In the genomic region with DNA sequence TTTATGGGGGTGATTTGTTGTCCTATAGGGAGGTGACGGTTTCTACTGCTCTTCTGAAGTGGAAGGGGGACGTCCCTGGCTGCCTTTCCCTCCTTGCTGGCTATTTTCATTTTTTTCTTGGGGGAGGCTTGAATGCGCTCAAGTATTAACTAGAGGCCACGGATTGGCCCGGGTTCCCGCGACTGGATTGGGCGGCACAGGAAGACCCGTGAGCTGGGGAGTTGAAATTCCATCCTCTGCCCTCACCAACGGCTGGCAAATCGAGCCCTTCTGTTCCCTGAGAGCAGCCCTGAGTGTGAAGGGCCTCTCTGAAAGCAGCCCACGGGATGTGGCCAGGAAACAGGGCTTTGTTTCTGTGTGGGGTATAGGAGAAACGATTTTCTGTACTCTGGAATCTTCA, we compare ENCODE assay signal across 20 cellular contexts.
"Had no signal": no experiment of that assay in that cellular context is flagged by ENCODE, and none has a peak within 500 bp of the region (broad histone marks: within the 10 kb centered on the region; RNA-seq: fewer than 3 reads in every experiment).

No MANE protein-coding gene starts in this region.

- H3K27ac ChIP-seq: body of pancreas, prostate gland, upper lobe of left lung had no signal

- H3K36me3 Mint-ChIP-seq: natural killer cell treated with Interleukin-12 subunit alpha and Interleukin-12 subunit beta and Interleukin-15 and Interleukin-18, amount 100 ng/mL, for 72 hours had no signal

- H3K4me3 Mint-ChIP-seq: activated CD4-positive, alpha-beta memory T cell treated with anti-CD3 and anti-CD28 coated beads, Interleukin-2, amount 10 ng/mL, durations not matched to agents 7 days and 5 days; activated naive CD4-positive, alpha-beta T cell treated with anti-CD3 and anti-CD28 coated beads for 36 hours; activated T-cell treated with anti-CD3 and anti-CD28 coated beads, Interleukin-2, amount 50 U/mL, for 72 hours; dendritic cell treated with granulocyte-macrophage colony-stimulating factor and Interleukin-4, amounts not matched to agents 40 ng/mL and 50 ng/mL, for 4 days; natural killer cell treated with Interleukin-12 subunit alpha and Interleukin-12 subunit beta and Interleukin-15 and Interleukin-18, amount 100 ng/mL, for 72 hours; T-helper 17 cell had no signal

- H3K4me1 ChIP-seq: body of pancreas, prostate gland, upper lobe of left lung had no signal

- ATAC-seq: activated T-cell treated with anti-CD3 and anti-CD28 coated beads, Interleukin-2, amount 50 U/mL, for 72 hours; body of pancreas; left ventricle myocardium superior; natural killer cell treated with Interleukin-12 subunit alpha and Interleukin-12 subunit beta and Interleukin-15 and Interleukin-18, amount 100 ng/mL, for 72 hours; T-helper 17 cell had no signal

- H3K36me3 ChIP-seq: prostate gland, upper lobe of left lung had no signal

- H3K9me3 Mint-ChIP-seq: activated CD4-positive, alpha-beta memory T cell treated with anti-CD3 and anti-CD28 coated beads, Interleukin-2, amount 10 ng/mL, durations not matched to agents 7 days and 5 days; activated naive CD4-positive, alpha-beta T cell treated with anti-CD3 and anti-CD28 coated beads for 36 hours; activated T-cell treated with anti-CD3 and anti-CD28 coated beads, Interleukin-2, amount 50 U/mL, for 72 hours; dendritic cell treated with granulocyte-macrophage colony-stimulating factor and Interleukin-4, amounts not matched to agents 40 ng/mL and 50 ng/mL, for 4 days; natural killer cell treated with Interleukin-12 subunit alpha and Interleukin-12 subunit beta and Interleukin-15 and Interleukin-18, amount 100 ng/mL, for 72 hours had no signal

- H3K27me3 ChIP-seq: body of pancreas, upper lobe of left lung had no signal

- H3K27ac Mint-ChIP-seq: activated CD4-positive, alpha-beta memory T cell treated with anti-CD3 and anti-CD28 coated beads, Interleukin-2, amount 10 ng/mL, durations not matched to agents 7 days and 5 days; activated naive CD4-positive, alpha-beta T cell treated with anti-CD3 and anti-CD28 coated beads for 36 hours; activated T-cell treated with anti-CD3 and anti-CD28 coated beads, Interleukin-2, amount 50 U/mL, for 72 hours; dendritic cell treated with granulocyte-macrophage colony-stimulating factor and Interleukin-4, amounts not matched to agents 40 ng/mL and 50 ng/mL, for 4 days; natural killer cell treated with Interleukin-12 subunit alpha and Interleukin-12 subunit beta and Interleukin-15 and Interleukin-18, amount 100 ng/mL, for 72 hours; T-helper 17 cell had no signal

- H3K4me3 ChIP-seq: body of pancreas, prostate gland, upper lobe of left lung had no signal

- DNase-seq: activated CD4-positive, alpha-beta memory T cell treated with anti-CD3 and anti-CD28 coated beads, Interleukin-2, amount 10 ng/mL, durations not matched to agents 7 days and 5 days; activated CD4-positive, alpha-beta T cell treated with anti-CD3 and anti-CD28 coated beads for 4 hours; activated CD4-positive, CD25-positive, alpha-beta regulatory T cell; activated effector memory CD4-positive, alpha-beta T cell treated with Interleukin-2 at 50 U/mL for 16 hours; activated naive CD4-positive, alpha-beta T cell treated with anti-CD3 and anti-CD28 coated beads for 36 hours; activated T-cell treated with anti-CD3 and anti-CD28 coated beads, Interleukin-2, amount 50 U/mL, for 72 hours; amygdala; body of pancreas; effector CD8-positive, alpha-beta T cell; glutamatergic neuron; hippocampal formation; left ventricle myocardium superior; stimulated activated CD4-positive, alpha-beta T cell treated with anti-CD3 and anti-CD28 coated beads, Interleukin-12 subunit alpha, Interleukin-12 subunit beta, amount 100 ng/mL, for 4 hours; stimulated activated CD4-positive, alpha-beta T cell treated with anti-CD3 and anti-CD28 coated beads, Interleukin-1b, Interleukin-23, amount 100 ng/mL, for 48 hours; SW 1271; T-helper 17 cell had no signal

- H3K9me3 ChIP-seq: body of pancreas, prostate gland, upper lobe of left lung had no signal
